9 cellular contexts compared by ENCODE assay signal in the genomic region with DNA sequence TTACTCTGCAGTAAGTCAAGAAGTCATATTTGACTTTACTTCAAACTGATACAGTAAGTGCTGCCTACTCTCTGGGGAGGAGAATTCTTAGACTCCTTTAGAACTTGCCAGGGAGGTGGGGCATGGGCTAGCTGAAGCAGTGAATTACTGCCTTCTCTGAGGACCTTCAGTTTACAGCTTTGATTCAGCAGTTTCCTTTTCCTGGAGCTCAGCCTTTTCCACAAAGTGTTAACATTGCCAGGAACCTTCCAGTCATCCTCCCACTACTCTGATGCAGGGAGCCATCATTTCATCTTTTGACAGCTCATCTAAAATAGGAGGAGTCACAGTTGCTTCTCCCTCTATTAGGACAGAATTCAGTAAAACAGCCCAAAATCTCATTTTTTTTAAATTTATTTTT. TPM values are rescaled to one million over a fixed set of nuclear protein-coding genes. Genes with fewer than 3 reads are reported as not detected.
DNase-seq lines count a peak whose midpoint lies in the region; ATAC-seq, FAIRE-seq and TF ChIP-seq lines count a peak whose summit lies in the region.
"Had no signal": no experiment of that assay in that cellular context is flagged by ENCODE, and none has a peak within 500 bp of the region (broad histone marks: within the 10 kb centered on the region; RNA-seq: fewer than 3 reads in every experiment).

No MANE protein-coding gene starts in this region.

- no peaks in the 10 kb centered on the region for H3K27me3 Mint-ChIP-seq in CD4-positive, alpha-beta memory T cell
- no peaks in the 10 kb centered on the region for H3K27me3 Mint-ChIP-seq in nephron progenitor cell (ENCODE audit: low read depth, poor library complexity)
- H3K27me3 Mint-ChIP-seq: brain had no signal

- ATAC-seq in GM12878, result peak; percentile 18; the same call in 2 of the 3 replicates

- no peak for TF ChIP-seq POLR2A in GM12878 (IDR thresholded peaks at IDR 0.05; ENCODE audit: low read depth, low read length)

- peak overlapping the region in 4 of 7 donors; percentile 5 to 77 (median 62) for H3K27ac Mint-ChIP-seq in CD4-positive, alpha-beta memory T cell
- peak overlapping the region; percentile 97 for H3K27ac Mint-ChIP-seq in nephron progenitor cell

- no TSS peak for BruUV-seq in GM12878 (replicated peaks; lab: Mats Ljungman, UMichigan)

- CTCF ChIA-PET in CD4-positive, alpha-beta memory T cell (lab: Charles Lee; ENCODE audit: partially characterized antibody), result interaction anchor here (0.8 to 11.2 kb wide), 28 partner anchors 8 to 245 kb away, joined by 3 to 374 read pairs (median 4); no protein-coding TSS in a partner anchor
- CTCF ChIA-PET in GM12878 (lab: Yijun Ruan, JAX), result interaction anchor here (0.6 to 10.1 kb wide), 31 partner anchors 9 to 245 kb away, joined by 3 to 326 read pairs (median 10); a partner anchor contains a TSS

- FAIRE-seq in GM12878 (lab: Jason Lieb, UNC), result no peak

- peaks cover 48% of the 10 kb centered on the region for H3K36me3 ChIP-seq in CD4-positive, alpha-beta memory T cell (ENCODE audit: insufficient read depth, low read length)
- H3K36me3 ChIP-seq in GM12878 (ENCODE audit: control insufficient read depth in 2 of 2, insufficient read depth in 2 of 2, low read length in 1 of 2), result peaks cover 18 to 29% of the 10 kb centered on the region in 2 experiments

- H4K20me1 ChIP-seq in GM12878 (ENCODE audit: control insufficient read depth, insufficient read depth), result no peaks in the 10 kb centered on the region

- no peak overlapping the region for H2AFZ ChIP-seq in GM12878 (ENCODE audit: control insufficient read depth, low read depth, low read length)

- H3K4me1 Mint-ChIP-seq in CD4-positive, alpha-beta memory T cell, result peaks cover 0 to 6% (median 0%) of the 10 kb centered on the region in 4 donors
- H3K4me1 Mint-ChIP-seq in nephron progenitor cell, result peaks cover 7% of the 10 kb centered on the region
- H3K4me1 Mint-ChIP-seq: brain had no signal

- no peak overlapping the region for H3K27ac ChIP-seq in CD4-positive, alpha-beta memory T cell (ENCODE audit: low read depth, low read length)
- H3K27ac ChIP-seq in GM12878 (ENCODE audit: control insufficient read depth, insufficient read depth), result no peak overlapping the region
- H3K27ac ChIP-seq: SJSA1 had no signal

- no peak overlapping the region for H3K4me3 Mint-ChIP-seq in CD4-positive, alpha-beta memory T cell
- H3K4me3 Mint-ChIP-seq in nephron progenitor cell, result no peak overlapping the region
- H3K4me3 Mint-ChIP-seq: brain had no signal

- H3K4me2 ChIP-seq in GM12878 (ENCODE audit: control insufficient read depth, insufficient read depth), result no peak overlapping the region

- H3K9ac ChIP-seq in GM12878 (ENCODE audit: control insufficient read depth, insufficient read depth, low read length), result no peak overlapping the region

- H3K4me1 ChIP-seq in CD4-positive, alpha-beta memory T cell (ENCODE audit: insufficient read depth, low read length), result no peaks in the 10 kb centered on the region
- H3K4me1 ChIP-seq in GM12878 (ENCODE audit: control insufficient read depth, insufficient read depth, low read length), result no peaks in the 10 kb centered on the region

- no peak for TF ChIP-seq EP300 in GM12878 (IDR thresholded peaks at IDR 0.05; ENCODE audit: borderline replicate concordance in 1 of 2, control insufficient read depth in 1 of 2, low read depth in 2 of 2, low read length in 2 of 2)

- H3K9me3 ChIP-seq in CD4-positive, alpha-beta memory T cell (ENCODE audit: control insufficient read depth in 1 of 2, low read length in 2 of 2), result no peaks in the 10 kb centered on the region
- no peaks in the 10 kb centered on the region for H3K9me3 ChIP-seq in GM12878 (replicated peaks; ENCODE audit: control insufficient read depth, insufficient read depth, low read length)
- H3K9me3 ChIP-seq: SJSA1 had no signal

- H3K4me3 ChIP-seq in CD4-positive, alpha-beta memory T cell (ENCODE audit: low read length in 2 of 2), result no peak overlapping the region
- no peak overlapping the region for H3K4me3 ChIP-seq in GM12878
- H3K4me3 ChIP-seq: SJSA1 had no signal

- in situ Hi-C loops in GM12878 (cut with MboI), result loop anchor here (5.0 to 25.0 kb wide), 2 partner anchors 122 to 357 kb away; no protein-coding TSS in a partner anchor

- no peaks in the 10 kb centered on the region for H3K27me3 ChIP-seq in CD4-positive, alpha-beta memory T cell (ENCODE audit: insufficient read depth, low read length)
- no peaks in the 10 kb centered on the region for H3K27me3 ChIP-seq in GM12878 (replicated peaks in 1 of 2; ENCODE audit: control insufficient read depth in 2 of 2, insufficient read depth in 2 of 2, low read length in 1 of 2)
- H3K27me3 ChIP-seq: SJSA1 had no signal

- TF ChIP-seq RAD21 in GM12878 (IDR thresholded peaks at IDR 0.05; ENCODE audit: insufficient read depth, low read depth, low read length), result no peak

- POLR2A ChIA-PET in CD4-positive, alpha-beta memory T cell (lab: Charles Lee; ENCODE audit: partially characterized antibody), result interaction anchor here (1.8 to 2.9 kb wide), 2 partner anchors 104 to 125 kb away, joined by 4 to 12 read pairs; no protein-coding TSS in a partner anchor
- POLR2A ChIA-PET in GM12878 (lab: Charles Lee), result interaction anchor here (0.5 to 4.0 kb wide), 3 partner anchors 104 to 462 kb away, joined by 3 to 24 read pairs (median 3); no protein-coding TSS in a partner anchor

- TF ChIP-seq CTCF in GM12878 (IDR thresholded peaks at IDR 0.05 in 2 of 3, conservative IDR thresholded peaks at IDR 0.05 in 1 of 3; ENCODE audit: control insufficient read depth in 2 of 3, extremely low read depth in 1 of 3, insufficient read depth in 1 of 3, low read depth in 3 of 3, low read length in 3 of 3), result no peak
- no peak for TF ChIP-seq CTCF in nephron progenitor cell (IDR thresholded peaks at IDR 0.05)

- RAD21 ChIA-PET in GM12878 (lab: Charles Lee; ENCODE audit: unreplicated experiment), result interaction anchor here (0.6 to 7.1 kb wide), 29 partner anchors 9 to 1825 kb away, joined by 3 to 111 read pairs (median 4); no protein-coding TSS in a partner anchor

- intact Hi-C loops in CD4-positive, alpha-beta memory T cell (cut with micrococcal nuclease), result loop anchor here (1.0 to 2.0 kb wide), 5 partner anchors 66 to 246 kb away; a partner anchor contains a TSS
- intact Hi-C loops in GM12878 (cut with micrococcal nuclease; ENCODE audit: unreplicated experiment), result loop anchor here (1.0 to 5.0 kb wide), 3 partner anchors 104 to 248 kb away; a partner anchor contains a TSS

- no peaks in the 10 kb centered on the region for H3K9me3 Mint-ChIP-seq in CD4-positive, alpha-beta memory T cell
- H3K9me3 Mint-ChIP-seq in nephron progenitor cell, result no peaks in the 10 kb centered on the region
- H3K9me3 Mint-ChIP-seq: brain had no signal

- SMC1A ChIA-PET in GM12878 (lab: Charles Lee; ENCODE audit: uncharacterized antibody, unreplicated experiment), result interaction anchor here (0.6 to 6.7 kb wide), 27 partner anchors 10 to 249 kb away, joined by 3 to 161 read pairs (median 6); no protein-coding TSS in a partner anchor

- H3K36me3 Mint-ChIP-seq in CD4-positive, alpha-beta memory T cell, result peaks cover 44 to 78% of the 10 kb centered on the region in 2 donors
- peaks cover 83% of the 10 kb centered on the region for H3K36me3 Mint-ChIP-seq in nephron progenitor cell (ENCODE audit: low read depth)

- no peaks in the 10 kb centered on the region for H3K79me2 ChIP-seq in GM12878 (ENCODE audit: control insufficient read depth, insufficient read depth, low read length)

- DNase-seq in CD4-positive, alpha-beta memory T cell, result no peak
- DNase-seq in M059J (ENCODE audit: low read depth) (peak; percentile 59), GM12878 (ENCODE audit: low read depth, low spot score) (no peak), nephron progenitor cell (no peak), NCI-H1048 (lab: John Stamatoyannopoulos, UW) (no peak), DMS153 treated with DMSO at 0.1 percent for 48 hours (lab: John Stamatoyannopoulos, UW; ENCODE audit: unreplicated experiment) (no peak), iPS-NIHi7 (ENCODE audit: extremely low spot score) (no peak)

TF ChIP-seq in GM12878, 131 proteins besides CTCF, POLR2A, EP300 and RAD21 (continues in another document):
- no peak for TF ChIP-seq SMC3 (IDR thresholded peaks at IDR 0.05; ENCODE audit: borderline replicate concordance, low read length)
- TF ChIP-seq SIX5 (IDR thresholded peaks at IDR 0.05; ENCODE audit: low read depth, low read length, severe bottlenecking), result no peak
- TF ChIP-seq ASH2L (IDR thresholded peaks at IDR 0.05; ENCODE audit: borderline replicate concordance, low read depth), result no peak
- no peak for TF ChIP-seq DPF2 (IDR thresholded peaks at IDR 0.05)
- no peak for TF ChIP-seq POLR2AphosphoS2 (IDR thresholded peaks at IDR 0.05; ENCODE audit: low read depth, low read length)
- no peak for TF ChIP-seq SP1 (IDR thresholded peaks at IDR 0.05; ENCODE audit: low read depth, low read length)
- TF ChIP-seq, protein P1, sequence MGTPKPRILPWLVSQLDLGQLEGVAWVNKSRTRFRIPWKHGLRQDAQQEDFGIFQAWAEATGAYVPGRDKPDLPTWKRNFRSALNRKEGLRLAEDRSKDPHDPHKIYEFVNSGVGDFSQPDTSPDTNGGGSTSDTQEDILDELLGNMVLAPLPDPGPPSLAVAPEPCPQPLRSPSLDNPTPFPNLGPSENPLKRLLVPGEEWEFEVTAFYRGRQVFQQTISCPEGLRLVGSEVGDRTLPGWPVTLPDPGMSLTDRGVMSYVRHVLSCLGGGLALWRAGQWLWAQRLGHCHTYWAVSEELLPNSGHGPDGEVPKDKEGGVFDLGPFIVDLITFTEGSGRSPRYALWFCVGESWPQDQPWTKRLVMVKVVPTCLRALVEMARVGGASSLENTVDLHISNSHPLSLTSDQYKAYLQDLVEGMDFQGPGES (IDR thresholded peaks at IDR 0.05), result no peak

RNA-seq across cellular contexts. Expression of a gene that starts 42.7 kb away (rescaled TPM):
- total RNA-seq in CD4-positive, alpha-beta memory T cell, result 100 to 1,000 TPM; 319 to 320 TPM
- polyA plus RNA-seq in CD4-positive, alpha-beta memory T cell, result 10 to 100 TPM; 22.8 to 68.7 TPM
- 59.4 and 65.7 TPM in 2 replicates for total RNA-seq in M059J (2014; rRNA removed; shearing (Covaris generic))
- 292 and 309 TPM in 2 replicates for total RNA-seq in GM12878 (2013; cell fraction: nucleolus; rRNA removed)
- 48.4 and 55.4 TPM in 2 replicates for total RNA-seq in GM12878 (2014; rRNA removed)
- 39.3 and 39.5 TPM in 2 replicates for total RNA-seq in GM12878 (2014; rRNA removed; fragmentation: Illumina TruSeq; extraction: Trizol)
- total RNA-seq in GM12878 (2021), result 78.6 and 85.4 TPM in 2 replicates
- 53.5 TPM for polyA plus RNA-seq in GM12878 (2011; ENCODE audit: low read depth)
- polyA plus RNA-seq in GM12878 (2011; rRNA removed), result 61.7 and 114 TPM in 2 replicates
- polyA plus RNA-seq in GM12878 (2011; cell fraction: cytosol; rRNA removed), result 117 and 135 TPM in 2 replicates
- polyA plus RNA-seq in GM12878 (2011; cell fraction: nucleus; rRNA removed), result 795 and 878 TPM in 2 replicates
- 67.5 and 102 TPM in 2 replicates for polyA plus RNA-seq in GM12878 (2012)
- polyA plus RNA-seq in GM12878 (2014; fragmentation: Illumina TruSeq; extraction: Trizol), result 29.2 and 51.0 TPM in 2 replicates
- 1 to 10 TPM; 2.6 to 3.0 TPM for polyA plus RNA-seq in GM12878 (2014; fragmentation: Nextera tagmentation; extraction: Ambion mirVana)
- 70.4 and 85.0 TPM in 2 replicates for polyA plus RNA-seq in GM12878 (2014; rRNA removed)
- 10 to 100 TPM; 12.8 to 13.0 TPM for polyA plus RNA-seq in GM12878 (2016; fragmentation: Nextera tagmentation; extraction: Ambion mirVana)
- polyA minus RNA-seq in GM12878 (2011; rRNA and poly(A)+ RNA removed), result 123 and 185 TPM in 2 replicates
- 60.8 and 65.4 TPM in 2 replicates for polyA minus RNA-seq in GM12878 (2011; cell fraction: cytosol; rRNA and poly(A)+ RNA removed)
- 200 and 222 TPM in 2 replicates for polyA minus RNA-seq in GM12878 (2011; cell fraction: nucleus; rRNA and poly(A)+ RNA removed)
